In genomic region chr5:162593881-162594280, GRCh38 we compare ENCODE assay signal across 1 cellular context.
TF ChIP-seq lines count a peak whose summit lies in the region.

No MANE protein-coding gene starts in this region.

TF ChIP-seq in liver, 16 proteins besides CTCF, POLR2A, EP300 and RAD21 (continued from another document):
- TF ChIP-seq REST (IDR thresholded peaks at IDR 0.05) (no peak), FOXA2 (IDR thresholded peaks at IDR 0.05) (no peak)
